8 cellular contexts compared by ENCODE assay signal in the genomic region with DNA sequence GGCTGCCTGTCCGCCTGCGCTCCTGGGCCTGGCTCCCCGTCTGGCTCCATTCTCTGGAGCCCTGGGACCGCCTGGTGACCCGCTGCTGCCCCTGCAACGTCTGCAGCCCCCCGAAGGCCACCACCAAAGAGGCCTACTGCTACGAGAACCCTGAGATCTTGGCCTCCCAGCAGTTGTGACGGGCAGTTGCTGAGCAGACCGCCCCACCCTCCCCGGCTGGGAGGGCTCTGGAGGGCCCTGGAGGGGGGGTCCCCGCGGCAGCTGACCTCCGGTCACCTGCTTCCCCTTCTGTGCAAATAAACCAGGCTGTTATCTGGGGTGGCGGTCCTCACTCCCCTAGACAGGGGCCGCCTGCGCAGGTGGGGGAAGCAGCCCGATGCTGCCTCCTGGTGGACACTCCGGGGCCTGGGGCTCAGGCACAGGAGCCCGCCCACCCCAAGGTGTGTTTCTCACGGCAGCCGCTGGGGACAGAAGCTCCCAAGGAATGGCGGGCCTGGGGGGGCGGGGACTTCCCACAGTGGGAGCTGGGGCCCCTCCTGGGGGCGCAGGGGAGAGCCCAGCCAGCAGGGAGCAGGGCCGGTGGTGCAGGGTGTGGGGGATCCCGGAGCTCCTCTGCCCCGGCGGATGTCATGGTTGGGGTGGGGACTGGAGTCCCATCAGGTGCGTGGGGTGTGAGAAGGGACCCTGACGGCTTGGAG. TPM values are rescaled to one million over a fixed set of nuclear protein-coding genes. Genes with fewer than 3 reads are reported as not detected.
DNase-seq lines count a peak whose midpoint lies in the region; ATAC-seq, FAIRE-seq and TF ChIP-seq lines count a peak whose summit lies in the region.

No MANE protein-coding gene starts in this region.

- POLR2A ChIA-PET in activated B cell treated with CpG ODN at 0.5 μM for 24 hours (lab: Charles Lee) = interaction anchor here (0.6 to 1.8 kb wide), 16 partner anchors 10 to 207 kb away, joined by 3 to 9 read pairs (median 6); a partner anchor contains a TSS

- H3K36me3 Mint-ChIP-seq in activated B cell treated with CpG ODN at 0.5 μM for 24 hours (ENCODE audit: low read depth) = peaks cover 3% of the 10 kb centered on the region

- in situ Hi-C loops in HAP-1 (cut with MboI; ENCODE audit: low sequenced_read_pairs) = loop anchor here (25.0 kb wide), 1 partner anchor 449 kb away; a partner anchor contains a TSS

- H3K27me3 ChIP-seq in HAP-1 (ENCODE audit: low read depth) (no peaks in the 10 kb centered on the region), bronchial epithelial cell (ENCODE audit: control insufficient read depth, insufficient read depth, low read length) (peaks cover 2% of the 10 kb centered on the region)

- no peaks in the 10 kb centered on the region for H3K9me3 Mint-ChIP-seq in activated B cell treated with CpG ODN at 0.5 μM for 24 hours

- peak; percentile 56 to 96 for DNase-seq in HAP-1 (ENCODE audit: low spot score in 2 of 2)
- DNase-seq in NCI-H226 = peak; percentile 39
- peak; percentile 88 for DNase-seq in activated B cell treated with CpG ODN at 0.5 μM for 24 hours
- DNase-seq in bronchial epithelial cell (ENCODE audit: low read depth) = peak; percentile 53
- DNase-seq in kidney glomerular epithelial cell (lab: John Stamatoyannopoulos, UW) = peak; percentile 49
- DNase-seq in stimulated activated CD4-positive, alpha-beta T cell treated with anti-CD3 and anti-CD28 coated beads, Interleukin-1b, Interleukin-23, amount 100 ng/mL, for 1 hour (ENCODE audit: low read depth in 2 of 2) = peak; percentile 79 to 91

- peak; percentile 33 for ATAC-seq in activated B cell treated with CpG ODN at 0.5 μM for 24 hours (ENCODE audit: low read depth)
- no peak for ATAC-seq in HG03442 (IDR thresholded peaks at IDR 0.05; ENCODE audit: unreplicated experiment)

- intact Hi-C loops in activated B cell treated with CpG ODN at 0.5 μM for 24 hours (cut with micrococcal nuclease) = loop anchor here (1.0 kb wide), 6 partner anchors 36 to 209 kb away; a partner anchor contains a TSS

- peak overlapping the region; percentile 8; the same call in 1 of the 2 replicates for H3K4me3 ChIP-seq in HAP-1
- no peak overlapping the region for H3K4me3 ChIP-seq in bronchial epithelial cell (ENCODE audit: low read depth, low read length)

- H3K4me3 Mint-ChIP-seq in activated B cell treated with CpG ODN at 0.5 μM for 24 hours = peak overlapping the region; percentile 41

- peaks cover 11% of the 10 kb centered on the region for H3K4me1 ChIP-seq in HAP-1

- H3K9me3 ChIP-seq in HAP-1 = no peaks in the 10 kb centered on the region

- CTCF ChIA-PET in activated B cell treated with CpG ODN at 0.5 μM for 24 hours (lab: Charles Lee) = interaction anchor here (0.6 to 1.9 kb wide), 30 partner anchors 9 to 344 kb away, joined by 3 to 13 read pairs (median 4); a partner anchor contains a TSS

- peak; percentile 100 for TF ChIP-seq CTCF in C4-2B (conservative IDR thresholded peaks at IDR 0.05)
- TF ChIP-seq CTCF in activated B cell treated with CpG ODN at 0.5 μM for 24 hours (IDR thresholded peaks at IDR 0.05) = peak; percentile 97
- peak; percentile 96 for TF ChIP-seq CTCF in bronchial epithelial cell (IDR thresholded peaks at IDR 0.05; ENCODE audit: insufficient read depth, low read length, severe bottlenecking)

- H3K36me3 ChIP-seq in HAP-1 (replicated peaks) (peaks cover 4% of the 10 kb centered on the region; the same call in 1 of the 2 replicates), bronchial epithelial cell (ENCODE audit: control insufficient read depth, insufficient read depth, low read length) (no peaks in the 10 kb centered on the region)

- no peak overlapping the region for H3K27ac Mint-ChIP-seq in activated B cell treated with CpG ODN at 0.5 μM for 24 hours

- H3K4me1 Mint-ChIP-seq in activated B cell treated with CpG ODN at 0.5 μM for 24 hours = peaks cover 45% of the 10 kb centered on the region

- H3K27me3 Mint-ChIP-seq in activated B cell treated with CpG ODN at 0.5 μM for 24 hours = no peaks in the 10 kb centered on the region

- peak overlapping the region; percentile 29 for H3K27ac ChIP-seq in C4-2B

- FAIRE-seq in bronchial epithelial cell (lab: Jason Lieb, UNC) = no peak

RNA-seq across cellular contexts. Expression of a gene that starts 4.7 kb away (rescaled TPM):
- total RNA-seq in activated B cell treated with CpG ODN at 0.5 μM for 24 hours (182 and 197 TPM in 2 replicates), bronchial epithelial cell (82.7 and 193 TPM in 2 replicates)

RNA-seq across cellular contexts. Expression of a gene that starts 5.7 kb away (rescaled TPM):
- total RNA-seq in activated B cell treated with CpG ODN at 0.5 μM for 24 hours (not detected in 2 replicates), bronchial epithelial cell (not detected in 2 replicates)

RNA-seq across cellular contexts. Expression of a gene that starts 9.1 kb away (rescaled TPM):
- total RNA-seq in activated B cell treated with CpG ODN at 0.5 μM for 24 hours (not detected in 2 replicates), bronchial epithelial cell (under 0.01 and 1.2 TPM in 2 replicates)

RNA-seq across cellular contexts. Expression of a gene that starts 11.4 kb away (rescaled TPM):
- total RNA-seq in activated B cell treated with CpG ODN at 0.5 μM for 24 hours (0.39 and 0.53 TPM in 2 replicates), bronchial epithelial cell (3.9 and 23.2 TPM in 2 replicates)

RNA-seq across cellular contexts. Expression of a gene that starts 14.3 kb away (rescaled TPM):
- total RNA-seq in activated B cell treated with CpG ODN at 0.5 μM for 24 hours (1.1 and 1.9 TPM in 2 replicates), bronchial epithelial cell (0.38 TPM in 1 of 2 replicates, not detected in the other)
